ENCODE assay signal across 26 cellular contexts in genomic region chr10:127918570-127918969, GRCh38. TPM values are rescaled to one million over a fixed set of nuclear protein-coding genes. Genes with fewer than 3 reads are reported as not detected.
A peak's percentile ranks its signal among the peaks of the same experiment; 100 is the strongest.
DNase-seq lines count a peak whose midpoint lies in the region; ATAC-seq and TF ChIP-seq lines count a peak whose summit lies in the region.
"Had no signal": no experiment of that assay in that cellular context is flagged by ENCODE, and none has a peak within 500 bp of the region (broad histone marks: within the 10 kb centered on the region; RNA-seq: fewer than 3 reads in every experiment).

No MANE protein-coding gene starts in this region.

- TF ChIP-seq CTCF in brain microvascular endothelial cell (IDR thresholded peaks at IDR 0.05; ENCODE audit: low read depth, low read length, missing control alignments): no peak

- intact Hi-C loops in Right ventricle myocardium inferior (cut with DNase I): no loop called here
- intact Hi-C loops in cardiac septum (cut with DNase I): no loop called here

- H3K27ac ChIP-seq in brain microvascular endothelial cell: peak overlapping the region; percentile 89
- H3K27ac ChIP-seq: ovary, SJCRH30, upper lobe of right lung had no signal

- DNase-seq in Right ventricle myocardium inferior (ENCODE audit: missing footprints) (no peak), cardiac septum (ENCODE audit: low spot score) (no peak), brain microvascular endothelial cell (no peak), medulla oblongata (ENCODE audit: extremely low spot score) (peak; percentile 80), AG08395 (ENCODE audit: low spot score) (no peak), HuH-7.5 (ENCODE audit: low spot score) (no peak), ureter (ENCODE audit: low spot score) (no peak)
- no peak for DNase-seq in activated naive CD4-positive, alpha-beta T cell treated with anti-CD3 and anti-CD28 coated beads, Interleukin-2, amount 50 U/mL, for 72 hours (ENCODE audit: low spot score in 2 of 2)
- DNase-seq: activated B cell treated with CpG ODN at 0.5 μM for 24 hours; activated naive CD4-positive, alpha-beta T cell treated with anti-CD3 and anti-CD28 coated beads, Interleukin-2, amount 10 ng/mL, durations not matched to agents 7 days and 5 days; activated T-cell treated with anti-CD3 and anti-CD28 coated beads, Interleukin-2, amount 50 U/mL, for 24 hours; CD4-positive, alpha-beta memory T cell; DMS79; effector memory CD8-positive, alpha-beta T cell; NCI-H69; OCI-M1; ovary; stimulated activated naive CD8-positive, alpha-beta T cell treated with anti-CD3 and anti-CD28 coated beads, Interleukin-15, amount 100 ng/mL, for 72 hours; upper lobe of right lung had no signal

- in situ Hi-C loops in brain microvascular endothelial cell (cut with HindIII; ENCODE audit: low pct_ligation_motif_present, low sequenced_read_pairs): no loop called here

- H3K27ac Mint-ChIP-seq in activated naive CD4-positive, alpha-beta T cell treated with anti-CD3 and anti-CD28 coated beads, Interleukin-2, amount 50 U/mL, for 72 hours: no peak overlapping the region
- H3K27ac Mint-ChIP-seq: activated B cell treated with CpG ODN at 0.5 μM for 24 hours; activated CD4-positive, alpha-beta memory T cell treated with anti-CD3 and anti-CD28 coated beads for 36 hours; activated naive CD4-positive, alpha-beta T cell treated with anti-CD3 and anti-CD28 coated beads, Interleukin-2, amount 10 ng/mL, durations not matched to agents 7 days and 5 days; activated T-cell treated with anti-CD3 and anti-CD28 coated beads, Interleukin-2, amount 50 U/mL, for 24 hours; effector memory CD8-positive, alpha-beta T cell; stimulated activated naive CD8-positive, alpha-beta T cell treated with anti-CD3 and anti-CD28 coated beads, Interleukin-15, amount 100 ng/mL, for 72 hours; T-helper 2 cell treated with Interferon-gamma antibody and Interleukin-4, amounts not matched to agents 5 μg/mL and 100 μg/mL, for 36 hours had no signal

- peaks cover 0 to 5% of the 10 kb centered on the region in 2 donors for H3K9me3 Mint-ChIP-seq in activated naive CD4-positive, alpha-beta T cell treated with anti-CD3 and anti-CD28 coated beads, Interleukin-2, amount 50 U/mL, for 72 hours
- H3K9me3 Mint-ChIP-seq: activated B cell treated with CpG ODN at 0.5 μM for 24 hours; activated naive CD4-positive, alpha-beta T cell treated with anti-CD3 and anti-CD28 coated beads, Interleukin-2, amount 10 ng/mL, durations not matched to agents 7 days and 5 days; effector memory CD8-positive, alpha-beta T cell had no signal

- peak; percentile 38 for ATAC-seq in Right ventricle myocardium inferior
- no peak for ATAC-seq in activated naive CD4-positive, alpha-beta T cell treated with anti-CD3 and anti-CD28 coated beads, Interleukin-2, amount 50 U/mL, for 72 hours
- ATAC-seq: effector memory CD8-positive, alpha-beta T cell had no signal

- peaks cover 0 to 6% of the 10 kb centered on the region in 2 donors for H3K36me3 Mint-ChIP-seq in activated naive CD4-positive, alpha-beta T cell treated with anti-CD3 and anti-CD28 coated beads, Interleukin-2, amount 50 U/mL, for 72 hours
- H3K36me3 Mint-ChIP-seq: activated CD4-positive, alpha-beta memory T cell treated with anti-CD3 and anti-CD28 coated beads for 36 hours; activated naive CD4-positive, alpha-beta T cell treated with anti-CD3 and anti-CD28 coated beads, Interleukin-2, amount 10 ng/mL, durations not matched to agents 7 days and 5 days; CD4-positive, alpha-beta memory T cell had no signal

- no peaks in the 10 kb centered on the region for H3K36me3 ChIP-seq in brain microvascular endothelial cell (replicated peaks)
- H3K36me3 ChIP-seq: ovary, SJCRH30, upper lobe of right lung had no signal

- no peaks in the 10 kb centered on the region for H3K27me3 ChIP-seq in brain microvascular endothelial cell (replicated peaks)
- H3K27me3 ChIP-seq: ovary, SJCRH30, upper lobe of right lung had no signal

- no peak overlapping the region for H3K4me3 ChIP-seq in brain microvascular endothelial cell (ENCODE audit: low read depth, low read length)
- H3K4me3 ChIP-seq: lung, ovary, SJCRH30, upper lobe of right lung had no signal

RNA-seq across cellular contexts. Expression of gene PTPRE, which starts 11.7 kb away (rescaled TPM):
- total RNA-seq in Right ventricle myocardium inferior (17.4 TPM), cardiac septum (51.1 TPM), ureter (33.0 TPM)
- total RNA-seq in activated naive CD4-positive, alpha-beta T cell treated with anti-CD3 and anti-CD28 coated beads, Interleukin-2, amount 50 U/mL, for 72 hours: 10 to 100 TPM; 28.4 to 55.5 TPM

RNA-seq across cellular contexts. Expression of gene CLRN3, which starts 25.8 kb away (rescaled TPM):
- not detected for total RNA-seq in Right ventricle myocardium inferior
- not detected for total RNA-seq in cardiac septum
- not detected for total RNA-seq in activated naive CD4-positive, alpha-beta T cell treated with anti-CD3 and anti-CD28 coated beads, Interleukin-2, amount 50 U/mL, for 72 hours
- total RNA-seq in ureter: not detected
- total RNA-seq: A673; activated B cell treated with CpG ODN at 0.5 μM for 24 hours; activated CD4-positive, alpha-beta memory T cell treated with anti-CD3 and anti-CD28 coated beads for 36 hours; CD4-positive, alpha-beta memory T cell; fibroblast of lung; lung; myocyte; SJCRH30; upper lobe of right lung had no signal
